18 cellular contexts compared by ENCODE assay signal in the genomic region with DNA sequence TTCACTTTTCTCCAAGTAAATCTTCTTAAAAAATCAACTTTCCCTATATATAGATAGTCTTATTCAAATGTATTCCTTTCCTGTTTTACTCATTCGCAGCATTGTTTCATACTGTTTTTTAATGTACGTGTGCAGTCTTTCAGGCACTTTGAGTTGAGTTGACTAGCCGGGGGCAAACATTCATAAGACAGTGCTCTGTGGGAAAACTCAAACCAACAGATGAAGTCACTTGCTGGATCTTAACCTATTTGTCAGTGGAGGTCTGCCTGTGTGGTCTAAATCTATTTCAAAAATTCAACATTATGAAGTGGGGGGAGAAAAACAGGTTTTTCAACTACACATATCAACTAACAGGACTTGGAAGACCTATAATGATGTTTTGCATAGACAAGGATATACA. TPM values are rescaled to one million over a fixed set of nuclear protein-coding genes. Genes with fewer than 3 reads are reported as not detected.
A peak's percentile ranks its signal among the peaks of the same experiment; 100 is the strongest.
DNase-seq lines count a peak whose midpoint lies in the region; ATAC-seq, FAIRE-seq and TF ChIP-seq lines count a peak whose summit lies in the region.
"Had no signal": no experiment of that assay in that cellular context is flagged by ENCODE, and none has a peak within 500 bp of the region (broad histone marks: within the 10 kb centered on the region; RNA-seq: fewer than 3 reads in every experiment).

No MANE protein-coding gene starts in this region.

- peak overlapping the region; percentile 36 for H3K27ac Mint-ChIP-seq in activated naive CD8-positive, alpha-beta T cell treated with anti-CD3 and anti-CD28 coated beads, Interleukin-2, amount 50 U/mL, for 24 hours
- H3K27ac Mint-ChIP-seq in activated naive CD8-positive, alpha-beta T cell treated with anti-CD3 and anti-CD28 coated beads for 36 hours: no peak overlapping the region
- H3K27ac Mint-ChIP-seq: CD8-positive, alpha-beta T cell had no signal

- no peaks in the 10 kb centered on the region for H3K9me3 Mint-ChIP-seq in activated naive CD8-positive, alpha-beta T cell treated with anti-CD3 and anti-CD28 coated beads, Interleukin-2, amount 50 U/mL, for 24 hours
- no peaks in the 10 kb centered on the region for H3K9me3 Mint-ChIP-seq in activated naive CD8-positive, alpha-beta T cell treated with anti-CD3 and anti-CD28 coated beads for 36 hours
- H3K9me3 Mint-ChIP-seq: CD8-positive, alpha-beta T cell had no signal

- no peaks in the 10 kb centered on the region for H3K27me3 Mint-ChIP-seq in activated naive CD8-positive, alpha-beta T cell treated with anti-CD3 and anti-CD28 coated beads, Interleukin-2, amount 50 U/mL, for 24 hours
- H3K27me3 Mint-ChIP-seq in activated naive CD8-positive, alpha-beta T cell treated with anti-CD3 and anti-CD28 coated beads for 36 hours: peaks cover 4% of the 10 kb centered on the region

- H3K4me3 ChIP-seq in astrocyte of the spinal cord (ENCODE audit: low read depth, low read length): no peak overlapping the region
- H3K4me3 ChIP-seq: GM23248 had no signal

- H3K4me3 Mint-ChIP-seq in activated naive CD8-positive, alpha-beta T cell treated with anti-CD3 and anti-CD28 coated beads, Interleukin-2, amount 50 U/mL, for 24 hours: peak overlapping the region; percentile 41
- no peak overlapping the region for H3K4me3 Mint-ChIP-seq in activated naive CD8-positive, alpha-beta T cell treated with anti-CD3 and anti-CD28 coated beads for 36 hours
- H3K4me3 Mint-ChIP-seq: CD8-positive, alpha-beta T cell had no signal

- TF ChIP-seq POLR2A in H54 (IDR thresholded peaks at IDR 0.05; ENCODE audit: low read depth, low read length): no peak

- peaks cover 70% of the 10 kb centered on the region for H3K4me1 Mint-ChIP-seq in activated naive CD8-positive, alpha-beta T cell treated with anti-CD3 and anti-CD28 coated beads, Interleukin-2, amount 50 U/mL, for 24 hours
- H3K4me1 Mint-ChIP-seq in activated naive CD8-positive, alpha-beta T cell treated with anti-CD3 and anti-CD28 coated beads for 36 hours: peaks cover 34% of the 10 kb centered on the region

- no peak for FAIRE-seq in H54 (lab: Jason Lieb, UNC)
- FAIRE-seq: D721Med, HTR-8/SVneo had no signal

- peak; percentile 6 to 9 for DNase-seq in NCI-H526 (lab: John Stamatoyannopoulos, UW)
- no peak for DNase-seq in NCI-H526 treated with DMSO at 0.1 percent for 48 hours (lab: John Stamatoyannopoulos, UW)
- DNase-seq in activated naive CD8-positive, alpha-beta T cell treated with anti-CD3 and anti-CD28 coated beads, Interleukin-2, amount 50 U/mL, for 24 hours: no peak
- DNase-seq in activated naive CD8-positive, alpha-beta T cell treated with anti-CD3 and anti-CD28 coated beads for 36 hours: no peak
- peak; percentile 33 for DNase-seq in astrocyte of the spinal cord (ENCODE audit: low read depth, low spot score)
- no peak for DNase-seq in H54 (ENCODE audit: insufficient read length, low spot score)
- DNase-seq in nucleus accumbens (lab: John Stamatoyannopoulos, UW): no peak
- DNase-seq: CD8-positive, alpha-beta T cell; NCI-H1694; NCI-H2107; NCI-H226; NCI-H69 had no signal

- H3K36me3 Mint-ChIP-seq in activated naive CD8-positive, alpha-beta T cell treated with anti-CD3 and anti-CD28 coated beads, Interleukin-2, amount 50 U/mL, for 24 hours (ENCODE audit: low read depth): peaks cover 6% of the 10 kb centered on the region
- peaks cover 12% of the 10 kb centered on the region for H3K36me3 Mint-ChIP-seq in activated naive CD8-positive, alpha-beta T cell treated with anti-CD3 and anti-CD28 coated beads for 36 hours
- H3K36me3 Mint-ChIP-seq: CD8-positive, alpha-beta T cell had no signal

- no peak for TF ChIP-seq CTCF in astrocyte of the spinal cord (IDR thresholded peaks at IDR 0.05; ENCODE audit: low read depth, low read length)

- in situ Hi-C loops in astrocyte of the spinal cord (cut with HindIII; ENCODE audit: low sequenced_read_pairs): no loop called here

- no peak for ATAC-seq in activated naive CD8-positive, alpha-beta T cell treated with anti-CD3 and anti-CD28 coated beads, Interleukin-2, amount 50 U/mL, for 24 hours
- ATAC-seq in HG02973 (IDR thresholded peaks at IDR 0.05; ENCODE audit: unreplicated experiment): no peak
- ATAC-seq: CD8-positive, alpha-beta T cell; Panc1; Right ventricle myocardium inferior had no signal

RNA-seq across cellular contexts. Expression of gene HSD11B1, which starts 6.2 kb away (rescaled TPM):
- under 1 TPM in 1 of 2 experiments, not detected in 1; 0.36 TPM for total RNA-seq in activated naive CD8-positive, alpha-beta T cell treated with anti-CD3 and anti-CD28 coated beads for 36 hours
- total RNA-seq: CD8-positive, alpha-beta T cell had no signal

RNA-seq across cellular contexts. Expression of gene G0S2, which starts 35.6 kb away (rescaled TPM):
- 10 to 100 TPM; 11.4 to 13.1 TPM for total RNA-seq in activated naive CD8-positive, alpha-beta T cell treated with anti-CD3 and anti-CD28 coated beads for 36 hours

RNA-seq across cellular contexts. Expression of gene TRAF3IP3, which starts 45.0 kb away (rescaled TPM):
- total RNA-seq in activated naive CD8-positive, alpha-beta T cell treated with anti-CD3 and anti-CD28 coated beads for 36 hours: 100 to 1,000 TPM; 194 to 204 TPM
- total RNA-seq: GM23248 had no signal

RNA-seq across cellular contexts. Expression of gene LAMB3, which starts 58.6 kb away (rescaled TPM):
- under 1 TPM; 0.88 to 0.89 TPM for total RNA-seq in activated naive CD8-positive, alpha-beta T cell treated with anti-CD3 and anti-CD28 coated beads for 36 hours
- total RNA-seq: CD8-positive, alpha-beta T cell had no signal

Comparison
In these comparisons a context has a peak if more than half of its experiments do, and no peak if none do; other contexts are left out.
1. DNase-seq: peak in NCI-H526 (2 of 2) and astrocyte of the spinal cord (single experiment); none in NCI-H526 treated with DMSO at 0.1 percent for 48 hours (single experiment), activated naive CD8-positive, alpha-beta T cell treated with anti-CD3 and anti-CD28 coated beads, Interleukin-2, amount 50 U/mL, for 24 hours (single experiment), activated naive CD8-positive, alpha-beta T cell treated with anti-CD3 and anti-CD28 coated beads for 36 hours (single experiment), H54 (single experiment) and nucleus accumbens (0 of 56).